In genomic region chrX:83916525-83916924, GRCh38 we compare ENCODE assay signal across 10 cellular contexts. TPM values are rescaled to one million over a fixed set of nuclear protein-coding genes. Genes with fewer than 3 reads are reported as not detected.
DNase-seq lines count a peak whose midpoint lies in the region; ATAC-seq and TF ChIP-seq lines count a peak whose summit lies in the region.
"Had no signal": no experiment of that assay in that cellular context is flagged by ENCODE, and none has a peak within 500 bp of the region (broad histone marks: within the 10 kb centered on the region; RNA-seq: fewer than 3 reads in every experiment).

No MANE protein-coding gene starts in this region.

- H3K27me3 ChIP-seq in colonic mucosa: no peaks in the 10 kb centered on the region
- no peaks in the 10 kb centered on the region for H3K27me3 ChIP-seq in testis

- H3K9me3 ChIP-seq in colonic mucosa (no peaks in the 10 kb centered on the region), testis (no peaks in the 10 kb centered on the region)

- H3K9ac ChIP-seq in colonic mucosa (ENCODE audit: low read depth in 2 of 2, low read length in 2 of 2): no peak overlapping the region

- no peaks in the 10 kb centered on the region for H3K36me3 ChIP-seq in colonic mucosa
- H3K36me3 ChIP-seq in testis (ENCODE audit: low read depth, missing control alignments): no peaks in the 10 kb centered on the region

- H3K4me1 ChIP-seq in colonic mucosa (no peaks in the 10 kb centered on the region), testis (no peaks in the 10 kb centered on the region)

- no peak for TF ChIP-seq POLR2A in testis (IDR thresholded peaks at IDR 0.05)

- DNase-seq in NOMO-1 (lab: John Stamatoyannopoulos, UW; ENCODE audit: unreplicated experiment in 2 of 2) (peak; percentile 2 to 11), NOMO-1 treated with dmso at 0.1 percent for 144 hours (lab: John Stamatoyannopoulos, UW; ENCODE audit: unreplicated experiment) (no peak), NAMALWA (ENCODE audit: low spot score) (peak; percentile 38), colonic mucosa (no peak), testis (no peak), LoVo (ENCODE audit: low spot score) (no peak), activated T-cell treated with anti-CD3 and anti-CD28 coated beads for 4 hours (no peak)
- DNase-seq: GF-D8 had no signal

- intact Hi-C loops in colonic mucosa (cut with DNase I): no loop called here
- intact Hi-C loops in testis (cut with DNase I; ENCODE audit: low total_unique reads): no loop called here

- H3K27ac ChIP-seq in colonic mucosa (no peak overlapping the region), testis (no peak overlapping the region)

- no peak for ATAC-seq in HG02981 (IDR thresholded peaks at IDR 0.05; ENCODE audit: unreplicated experiment)

- WGBS in testis, 2 donors: 12 to 37% methylated on average over 2 of the region's 2 CpGs

- H3K4me3 ChIP-seq in colonic mucosa (no peak overlapping the region), testis (no peak overlapping the region)

- TF ChIP-seq CTCF in colonic mucosa (IDR thresholded peaks at IDR 0.05): peak; percentile 30
- TF ChIP-seq CTCF in testis (IDR thresholded peaks at IDR 0.05): peak; percentile 12 to 20 (median 12)

RNA-seq across cellular contexts. Expression of gene CYLC1, which starts 55.6 kb away (rescaled TPM):
- not detected for total RNA-seq in colonic mucosa
- 10 to 100 TPM in 1 of 2 donors, 1 to 10 TPM in 1; 5.3 to 11.7 TPM for total RNA-seq in testis
- polyA plus RNA-seq in testis (ENCODE audit: insufficient read depth, low read depth, low replicate concordance): 5.8 TPM
- polyA plus RNA-seq: IgD-negative memory B cell had no signal

Comparison
In these comparisons a context has a peak if more than half of its experiments do, and no peak if none do; other contexts are left out.
1. DNase-seq: peak in NOMO-1 (2 of 2) and NAMALWA (single experiment); none in NOMO-1 treated with dmso at 0.1 percent for 144 hours (single experiment), colonic mucosa (single experiment), testis (single experiment), LoVo (single experiment) and activated T-cell treated with anti-CD3 and anti-CD28 coated beads for 4 hours (single experiment).
2. RNA of gene CYLC1, which starts 55.6 kb away (total RNA-seq): 5.3 to 11.7 TPM in testis; not detected in colonic mucosa; every median in the first group is over 4 times any median in the second.